12 cellular contexts compared by ENCODE assay signal in the genomic region with DNA sequence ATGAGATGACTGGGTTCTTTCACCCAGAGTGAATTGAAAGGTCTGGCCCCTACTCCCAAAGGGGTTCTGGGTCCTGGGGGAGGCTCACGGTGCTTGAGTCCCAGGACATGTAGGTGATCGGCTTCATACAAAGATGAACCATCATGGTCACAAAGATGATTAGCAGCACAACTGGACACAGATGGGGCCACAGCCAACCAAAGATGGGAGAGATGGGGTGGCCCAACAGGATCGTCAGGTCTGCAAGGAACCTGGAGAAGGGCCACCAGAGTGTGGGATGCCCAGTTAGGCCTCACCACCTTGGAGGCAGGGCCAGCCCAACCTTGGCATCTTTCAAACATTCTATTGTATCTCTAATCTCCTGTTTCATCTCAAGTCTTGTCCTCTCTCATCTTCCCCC. TPM values are rescaled to one million over a fixed set of nuclear protein-coding genes. Genes with fewer than 3 reads are reported as not detected.
"Had no signal": no experiment of that assay in that cellular context is flagged by ENCODE, and none has a peak within 500 bp of the region (broad histone marks: within the 10 kb centered on the region; RNA-seq: fewer than 3 reads in every experiment).

No MANE protein-coding gene starts in this region.

- H3K36me3 ChIP-seq: HAP-1 had no signal

- H3K4me1 Mint-ChIP-seq: GM23338, H9 had no signal

- FAIRE-seq: H1, H54 had no signal

- H3K4me3 ChIP-seq: GM23248, GM23338, HAP-1 had no signal

- ATAC-seq: GM23338, HCT116 had no signal

- DNase-seq: GM23248, GOT3, H7, H9, HCEC 1CT, HFFc6 had no signal

- H3K27ac ChIP-seq: GM23248 had no signal

- H3K4me3 Mint-ChIP-seq: GM23338, H9, HFFc6 had no signal

- H3K4me1 ChIP-seq: HAP-1 had no signal

- H3K27ac Mint-ChIP-seq: GM23338, H9, HFFc6 had no signal

RNA-seq across cellular contexts. Expression of a gene that starts 34.5 kb away (rescaled TPM):
- total RNA-seq: GM23248 had no signal

RNA-seq across cellular contexts. Expression of a gene that starts 44.7 kb away (rescaled TPM):
- total RNA-seq: GM23248, GM23338, H1, H4, H7, H9, HFFc6 had no signal
- polyA plus RNA-seq: H1 had no signal
